14 cellular contexts compared by ENCODE assay signal in genomic region chr1:109535971-109536491, GRCh38.
DNase-seq lines count a peak whose midpoint lies in the region; ATAC-seq and TF ChIP-seq lines count a peak whose summit lies in the region.
"Had no signal": no experiment of that assay in that cellular context is flagged by ENCODE, and none has a peak within 500 bp of the region (broad histone marks: within the 10 kb centered on the region; RNA-seq: fewer than 3 reads in every experiment).

No MANE protein-coding gene starts in this region.

- intact Hi-C loops in tibial artery (cut with DNase I; ENCODE audit: low total_unique reads), result loop anchor here (10.0 kb wide), 1 partner anchor 111 kb away; the partner anchor contains the start of gene PSMA5

- no peak for ATAC-seq in GM21723 (IDR thresholded peaks at IDR 0.05; ENCODE audit: unreplicated experiment)

- no peak for TF ChIP-seq CTCF in tibial artery (IDR thresholded peaks at IDR 0.05)

- no peaks in the 10 kb centered on the region for H3K36me3 ChIP-seq in tibial artery

- no peaks in the 10 kb centered on the region for H3K9me3 ChIP-seq in tibial artery
- H3K9me3 ChIP-seq: SK-N-SH had no signal

- H3K4me3 ChIP-seq in tibial artery, result no peak overlapping the region

- peak; percentile 2 for DNase-seq in NCI-H2029 (lab: John Stamatoyannopoulos, UW)
- DNase-seq in NCI-H2029 treated with DMSO at 0.1 percent for 48 hours (lab: John Stamatoyannopoulos, UW), result no peak
- peak; percentile 86 for DNase-seq in cerebellar cortex (ENCODE audit: low spot score)
- DNase-seq in midbrain (lab: John Stamatoyannopoulos, UW), result peak; percentile 39
- DNase-seq in tibial artery, result no peak
- DNase-seq in activated gamma-delta T cell treated with Interleukin-2 at 50 U/mL for 16 hours, result no peak
- no peak for DNase-seq in CD1c-positive myeloid dendritic cell (ENCODE audit: extremely low spot score)
- DNase-seq: activated CD4-positive, alpha-beta T cell treated with anti-CD3 and anti-CD28 coated beads for 1 hour; activated naive CD4-positive, alpha-beta T cell; DMS53; NCI-H526; SK-N-SH; small intestine had no signal

- H3K27me3 ChIP-seq in tibial artery, result no peaks in the 10 kb centered on the region

- peak overlapping the region; percentile 57 to 69 for H3K27ac ChIP-seq in tibial artery

- H3K4me1 ChIP-seq in tibial artery, result peaks cover 0 to 31% (median 11%) of the 10 kb centered on the region in 4 donors

Comparison
In these comparisons a context has a peak if more than half of its experiments do, and no peak if none do; other contexts are left out.
1. DNase-seq: peak in NCI-H2029 (single experiment), cerebellar cortex (single experiment) and midbrain (single experiment); none in NCI-H2029 treated with DMSO at 0.1 percent for 48 hours (single experiment), tibial artery (0 of 2), activated gamma-delta T cell treated with Interleukin-2 at 50 U/mL for 16 hours (single experiment) and CD1c-positive myeloid dendritic cell (single experiment).